ENCODE assay signal across 22 cellular contexts in the genomic region with DNA sequence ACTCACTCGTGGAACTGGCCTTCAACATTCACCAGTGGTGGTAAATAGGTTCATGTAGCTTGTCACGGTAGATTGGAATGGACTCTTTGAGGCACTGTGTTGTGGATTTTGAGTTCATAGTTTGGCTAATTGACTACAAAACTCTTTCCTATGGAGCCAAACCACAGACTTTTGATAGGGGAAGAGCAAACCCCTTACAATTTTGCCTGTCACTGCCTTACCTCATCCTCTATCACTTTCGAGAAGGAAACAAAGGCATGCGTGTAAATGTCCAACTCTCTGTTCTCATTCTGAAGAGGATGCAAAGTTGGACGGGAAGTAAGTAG.
DNase-seq lines count a peak whose midpoint lies in the region; ATAC-seq and TF ChIP-seq lines count a peak whose summit lies in the region.
"Had no signal": no experiment of that assay in that cellular context is flagged by ENCODE, and none has a peak within 500 bp of the region (broad histone marks: within the 10 kb centered on the region; RNA-seq: fewer than 3 reads in every experiment).

No MANE protein-coding gene starts in this region.

- DNase-seq in H9 (no peak), NOMO-1 treated with dmso at 0.1 percent for 144 hours (lab: John Stamatoyannopoulos, UW; ENCODE audit: unreplicated experiment) (peak; percentile 18), fibroblast of peridontal ligament (ENCODE audit: extremely low read depth) (peak; percentile 30), sciatic nerve (ENCODE audit: low spot score) (no peak), A673 (ENCODE audit: low spot score) (no peak), tibial nerve (ENCODE audit: low spot score in 2 of 2) (no peak)
- DNase-seq: activated CD8-positive, alpha-beta T cell treated with anti-CD3 and anti-CD28 coated beads for 36 hours; activated naive CD4-positive, alpha-beta T cell treated with anti-CD3 and anti-CD28 coated beads for 36 hours; activated T-cell treated with anti-CD3 and anti-CD28 coated beads, Interleukin-2, amount 50 U/mL, for 1 hour; CD4-positive, CD25-positive, alpha-beta regulatory T cell; DMS153; effector CD4-positive, alpha-beta T cell; left cardiac atrium; NCI-H187; NCI-H774; T-helper 9 cell had no signal

- H2AFZ ChIP-seq in H9 (ENCODE audit: low read length): no peak overlapping the region

- no peaks in the 10 kb centered on the region for H4K20me1 ChIP-seq in H9 (ENCODE audit: control insufficient read depth, insufficient read depth, insufficient read length)

- H2AK5ac ChIP-seq in H9 (ENCODE audit: insufficient read length, low read length): no peak overlapping the region

- CTCF ChIA-PET in A673 (lab: Charles Lee): no interaction called here

- no peak overlapping the region for H3K4me3 ChIP-seq in A673 (ENCODE audit: low read depth, low read length, poor library complexity, severe bottlenecking)
- H3K4me3 ChIP-seq in tibial nerve: no peak overlapping the region
- H3K4me3 ChIP-seq: suprapubic skin had no signal

- H3K27me3 Mint-ChIP-seq in H9 (ENCODE audit: low read depth): no peaks in the 10 kb centered on the region
- H3K27me3 Mint-ChIP-seq: activated CD8-positive, alpha-beta T cell treated with anti-CD3 and anti-CD28 coated beads for 36 hours had no signal

- H3K56ac ChIP-seq in H9 (ENCODE audit: insufficient read length, low read depth, low read length): no peak overlapping the region

- no peak overlapping the region for H3K9ac ChIP-seq in H9 (ENCODE audit: extremely low read depth, insufficient read length, low read length)

- no CpG with 5 or more reads among the region's 5 CpGs for WGBS in H9 (ENCODE audit: extremely low coverage, insufficient read length, low lambda C conversion rate)
- WGBS in tibial nerve, 2 donors: 67 to 74% methylated on average over 5 of the region's 5 CpGs

- TF ChIP-seq CTCF in H9 (conservative IDR thresholded peaks at IDR 0.05) (no peak), A673 (conservative IDR thresholded peaks at IDR 0.05; ENCODE audit: low read depth, low read length) (no peak), tibial nerve (IDR thresholded peaks at IDR 0.05) (no peak)

- no peak overlapping the region; a peak in 1 of 5 replicates for H3K4me3 Mint-ChIP-seq in H9
- H3K4me3 Mint-ChIP-seq: activated CD8-positive, alpha-beta T cell treated with anti-CD3 and anti-CD28 coated beads for 36 hours; activated naive CD4-positive, alpha-beta T cell treated with anti-CD3 and anti-CD28 coated beads for 36 hours; CD4-positive, CD25-positive, alpha-beta regulatory T cell; IgD-negative memory B cell; neural crest cell had no signal

- H2BK120ac ChIP-seq in H9 (ENCODE audit: low read depth, low read length, poor library complexity, severe bottlenecking): no peak overlapping the region

- H3K27me3 ChIP-seq in H9 (ENCODE audit: insufficient read depth, low read length) (no peaks in the 10 kb centered on the region), A673 (replicated peaks; ENCODE audit: insufficient read depth, low read depth, low read length, poor library complexity) (no peaks in the 10 kb centered on the region), tibial nerve (no peaks in the 10 kb centered on the region)
- H3K27me3 ChIP-seq: suprapubic skin had no signal

- no peak overlapping the region for H2BK5ac ChIP-seq in H9 (ENCODE audit: insufficient read length, low read length)

- H3K9me3 ChIP-seq in H9 (ENCODE audit: control insufficient read depth, low read depth, low read length) (no peaks in the 10 kb centered on the region), A673 (ENCODE audit: low read depth, low read length, poor library complexity, severe bottlenecking) (no peaks in the 10 kb centered on the region), tibial nerve (no peaks in the 10 kb centered on the region)
- H3K9me3 ChIP-seq: suprapubic skin had no signal

- H3K36me3 Mint-ChIP-seq in H9 (ENCODE audit: insufficient read depth in 1 of 3, low read depth in 3 of 3): peaks cover 0 to 8% (median 4%) of the 10 kb centered on the region in 3 experiments; a peak in 2 of 7 replicates
- H3K36me3 Mint-ChIP-seq: CD4-positive, CD25-positive, alpha-beta regulatory T cell; IgD-negative memory B cell had no signal

- no peak overlapping the region for H3K27ac ChIP-seq in H9 (ENCODE audit: insufficient read length, low read depth, low read length)
- no peak overlapping the region for H3K27ac ChIP-seq in A673 (ENCODE audit: low read depth, low read length, poor library complexity, severe bottlenecking)
- H3K27ac ChIP-seq in tibial nerve: peak overlapping the region in 2 of 4 donors; percentile 60 to 83

- H4K91ac ChIP-seq in H9 (ENCODE audit: insufficient read length, low read depth, low read length): no peak overlapping the region

- no peak for TF ChIP-seq POLR2A in tibial nerve (IDR thresholded peaks at IDR 0.05)

- intact Hi-C loops in sciatic nerve (cut with DNase I): no loop called here
- intact Hi-C loops in A673 (cut with micrococcal nuclease; ENCODE audit: unreplicated experiment): no loop called here

- no peak for TF ChIP-seq EP300 in tibial nerve (IDR thresholded peaks at IDR 0.05)

- H3T11ph ChIP-seq in H9 (ENCODE audit: low read length): no peak overlapping the region

- no peak overlapping the region for H2BK15ac ChIP-seq in H9 (ENCODE audit: low read depth, low read length)

- peaks cover 9% of the 10 kb centered on the region for H3K4me1 ChIP-seq in H9 (ENCODE audit: insufficient read depth, low read length)
- no peaks in the 10 kb centered on the region for H3K4me1 ChIP-seq in A673 (ENCODE audit: insufficient read depth, low read length, poor library complexity, severe bottlenecking)
- peaks cover 0 to 16% (median 8%) of the 10 kb centered on the region in 4 donors for H3K4me1 ChIP-seq in tibial nerve

- no peak overlapping the region for H2BK12ac ChIP-seq in H9 (ENCODE audit: insufficient read length, low read depth, low read length)

- H3K4me2 ChIP-seq in H9 (ENCODE audit: insufficient read depth, insufficient read length, low read length): no peak overlapping the region

- H3K23me2 ChIP-seq in H9 (ENCODE audit: insufficient read length, low read depth, low read length, poor library complexity, severe bottlenecking): no peaks in the 10 kb centered on the region

- H4K8ac ChIP-seq in H9 (replicated peaks; ENCODE audit: insufficient read length, low read depth, low read length): peak overlapping the region; percentile 73

- H3K79me2 ChIP-seq in H9 (ENCODE audit: insufficient read depth, low read length): no peaks in the 10 kb centered on the region

- no peak overlapping the region for H3K23ac ChIP-seq in H9 (ENCODE audit: insufficient read length, low read depth, low read length)

- H3K9me3 Mint-ChIP-seq in H9: peaks cover 0 to 6% of the 10 kb centered on the region in 2 experiments; a peak in 2 of 5 replicates
- H3K9me3 Mint-ChIP-seq: activated CD8-positive, alpha-beta T cell treated with anti-CD3 and anti-CD28 coated beads for 36 hours; activated naive CD4-positive, alpha-beta T cell treated with anti-CD3 and anti-CD28 coated beads for 36 hours; IgD-negative memory B cell; neural crest cell had no signal

- no peak overlapping the region for H4K5ac ChIP-seq in H9 (ENCODE audit: insufficient read length, low read depth, low read length)

- POLR2A ChIA-PET in A673 (lab: Charles Lee; ENCODE audit: low non-redundant PET): no interaction called here

- H3K4ac ChIP-seq in H9 (ENCODE audit: low read depth, low read length): no peak overlapping the region

- no peaks in the 10 kb centered on the region for H3K79me1 ChIP-seq in H9 (ENCODE audit: insufficient read depth, low read depth, low read length, poor library complexity, severe bottlenecking)

- peaks cover 20% of the 10 kb centered on the region in 2 experiments for H3K4me1 Mint-ChIP-seq in H9
- H3K4me1 Mint-ChIP-seq: IgD-negative memory B cell, neural crest cell had no signal

- no peak overlapping the region for H3K14ac ChIP-seq in H9 (ENCODE audit: insufficient read depth, low read length)

- H2BK20ac ChIP-seq in H9 (ENCODE audit: low read depth, low read length, poor library complexity, severe bottlenecking): no peak overlapping the region

- no TSS peak for BruUV-seq in A673 (replicated peaks; lab: Mats Ljungman, UMichigan)

- no peak overlapping the region for H3K18ac ChIP-seq in H9 (ENCODE audit: insufficient read length, low read depth, low read length)

- H3K36me3 ChIP-seq in A673 (ENCODE audit: insufficient read depth, low read length, poor library complexity, severe bottlenecking): no peaks in the 10 kb centered on the region
- H3K36me3 ChIP-seq in tibial nerve: no peaks in the 10 kb centered on the region
- H3K36me3 ChIP-seq: suprapubic skin had no signal

- H3K27ac Mint-ChIP-seq in H9: no peak overlapping the region
- H3K27ac Mint-ChIP-seq: activated CD8-positive, alpha-beta T cell treated with anti-CD3 and anti-CD28 coated beads for 36 hours; activated naive CD4-positive, alpha-beta T cell treated with anti-CD3 and anti-CD28 coated beads for 36 hours; CD4-positive, CD25-positive, alpha-beta regulatory T cell; IgD-negative memory B cell had no signal

- peak; percentile 34 for ATAC-seq in sciatic nerve
- no peak for ATAC-seq in HG02973 (IDR thresholded peaks at IDR 0.05; ENCODE audit: unreplicated experiment)
- ATAC-seq: activated CD8-positive, alpha-beta T cell treated with anti-CD3 and anti-CD28 coated beads for 36 hours; esophagus mucosa; Panc1 had no signal

Comparison
In these comparisons a context has a peak if more than half of its experiments do, and no peak if none do; other contexts are left out.
1. DNase-seq: peak in NOMO-1 treated with dmso at 0.1 percent for 144 hours (single experiment) and fibroblast of peridontal ligament (single experiment); none in H9 (single experiment), sciatic nerve (single experiment), A673 (single experiment) and tibial nerve (0 of 2).